In genomic region chr12:82593901-82594396, GRCh38 we compare ENCODE assay signal across 10 cellular contexts.
A peak's percentile ranks its signal among the peaks of the same experiment; 100 is the strongest.
DNase-seq lines count a peak whose midpoint lies in the region; ATAC-seq and TF ChIP-seq lines count a peak whose summit lies in the region.
"Had no signal": no experiment of that assay in that cellular context is flagged by ENCODE, and none has a peak within 500 bp of the region (broad histone marks: within the 10 kb centered on the region; RNA-seq: fewer than 3 reads in every experiment).

No MANE protein-coding gene starts in this region.

- H3K4me1 Mint-ChIP-seq in activated T-helper 2 cell treated with anti-CD3 and anti-CD28 coated beads, Interferon-gamma antibody, Interleukin-2, Interleukin-4, amounts not matched to agents 10 μg/mL and 5 μg/mL and 100 μg/mL, durations not matched to agents 14 hours and 24 hours and 36 hours (ENCODE audit: low read depth): no peaks in the 10 kb centered on the region
- H3K4me1 Mint-ChIP-seq: activated naive CD4-positive, alpha-beta T cell treated with anti-CD3 and anti-CD28 coated beads, Interleukin-2, amount 50 U/mL, for 24 hours had no signal

- H3K9me3 Mint-ChIP-seq in activated T-helper 2 cell treated with anti-CD3 and anti-CD28 coated beads, Interferon-gamma antibody, Interleukin-2, Interleukin-4, amounts not matched to agents 10 μg/mL and 5 μg/mL and 100 μg/mL, durations not matched to agents 14 hours and 24 hours and 36 hours: no peaks in the 10 kb centered on the region

- intact Hi-C loops in activated T-helper 2 cell treated with anti-CD3 and anti-CD28 coated beads, Interferon-gamma antibody, Interleukin-2, Interleukin-4, amounts not matched to agents 10 μg/mL and 5 μg/mL and 100 μg/mL, durations not matched to agents 14 hours and 24 hours and 36 hours (cut with micrococcal nuclease): no loop called here

- no peak overlapping the region for H2AFZ ChIP-seq in SU-DHL-6 (ENCODE audit: low read depth, low read length, severe bottlenecking)

- no peaks in the 10 kb centered on the region for H3K27me3 ChIP-seq in SU-DHL-6 (ENCODE audit: low read length)
- H3K27me3 ChIP-seq: SJSA1 had no signal

- no peaks in the 10 kb centered on the region for H3K36me3 Mint-ChIP-seq in activated T-helper 2 cell treated with anti-CD3 and anti-CD28 coated beads, Interferon-gamma antibody, Interleukin-2, Interleukin-4, amounts not matched to agents 10 μg/mL and 5 μg/mL and 100 μg/mL, durations not matched to agents 14 hours and 24 hours and 36 hours (ENCODE audit: low read depth)
- H3K36me3 Mint-ChIP-seq: activated naive CD4-positive, alpha-beta T cell treated with anti-CD3 and anti-CD28 coated beads, Interleukin-2, amount 50 U/mL, for 24 hours had no signal

- H3K4me2 ChIP-seq in SU-DHL-6 (ENCODE audit: low read depth, low read length, poor library complexity, severe bottlenecking): peak overlapping the region; percentile 1

- no peaks in the 10 kb centered on the region for H3K9me2 ChIP-seq in SU-DHL-6 (replicated peaks; ENCODE audit: insufficient read depth, low read length)

- DNase-seq in GM13977 (ENCODE audit: low spot score) (peak; percentile 8), ureter (ENCODE audit: low spot score) (no peak), foreskin fibroblast (no peak)
- DNase-seq in activated T-helper 2 cell treated with anti-CD3 and anti-CD28 coated beads, Interferon-gamma antibody, Interleukin-2, Interleukin-4, amounts not matched to agents 10 μg/mL and 5 μg/mL and 100 μg/mL, durations not matched to agents 14 hours and 24 hours and 36 hours (ENCODE audit: low spot score): no peak
- no peak for DNase-seq in activated CD4-positive, alpha-beta T cell treated with anti-CD3 and anti-CD28 coated beads, Interleukin-2, amount 50 U/mL, for 48 hours

- H3K9me3 ChIP-seq in SU-DHL-6 (ENCODE audit: insufficient read depth, low read length): no peaks in the 10 kb centered on the region

- H3K4me3 Mint-ChIP-seq in activated T-helper 2 cell treated with anti-CD3 and anti-CD28 coated beads, Interferon-gamma antibody, Interleukin-2, Interleukin-4, amounts not matched to agents 10 μg/mL and 5 μg/mL and 100 μg/mL, durations not matched to agents 14 hours and 24 hours and 36 hours (ENCODE audit: low read depth): no peak overlapping the region
- H3K4me3 Mint-ChIP-seq: activated naive CD4-positive, alpha-beta T cell treated with anti-CD3 and anti-CD28 coated beads, Interleukin-2, amount 50 U/mL, for 24 hours had no signal

- 0 out of 2 replicates have a peak overlapping the region, but pooled peaks have one; percentile 1 for H3K27ac ChIP-seq in SU-DHL-6 (ENCODE audit: low read depth, low read length)
- H3K27ac ChIP-seq: SJSA1 had no signal

- TF ChIP-seq CTCF in GM13977 (IDR thresholded peaks at IDR 0.05; ENCODE audit: extremely low read depth, insufficient read depth, missing control alignments): no peak
- no peak for TF ChIP-seq CTCF in SU-DHL-6 (IDR thresholded peaks at IDR 0.05; ENCODE audit: insufficient read depth, low read length, poor library complexity, severe bottlenecking)
- no peak for TF ChIP-seq CTCF in foreskin fibroblast (IDR thresholded peaks at IDR 0.05; ENCODE audit: low read depth, low read length)

- H3K36me3 ChIP-seq in SU-DHL-6 (ENCODE audit: low read length): no peaks in the 10 kb centered on the region
- H3K36me3 ChIP-seq: SJSA1 had no signal

- peak; percentile 96 for ATAC-seq in GM21381 (IDR thresholded peaks at IDR 0.05; ENCODE audit: unreplicated experiment)
- ATAC-seq in HG03139 (IDR thresholded peaks at IDR 0.05; ENCODE audit: unreplicated experiment): peak; percentile 95

- no peak overlapping the region for H3K9ac ChIP-seq in SU-DHL-6 (ENCODE audit: low read length)

- H3K27me3 Mint-ChIP-seq in activated T-helper 2 cell treated with anti-CD3 and anti-CD28 coated beads, Interferon-gamma antibody, Interleukin-2, Interleukin-4, amounts not matched to agents 10 μg/mL and 5 μg/mL and 100 μg/mL, durations not matched to agents 14 hours and 24 hours and 36 hours (ENCODE audit: low read depth): no peaks in the 10 kb centered on the region
- H3K27me3 Mint-ChIP-seq: activated naive CD4-positive, alpha-beta T cell treated with anti-CD3 and anti-CD28 coated beads, Interleukin-2, amount 50 U/mL, for 24 hours had no signal

- no peak overlapping the region for H3K27ac Mint-ChIP-seq in activated T-helper 2 cell treated with anti-CD3 and anti-CD28 coated beads, Interferon-gamma antibody, Interleukin-2, Interleukin-4, amounts not matched to agents 10 μg/mL and 5 μg/mL and 100 μg/mL, durations not matched to agents 14 hours and 24 hours and 36 hours
- H3K27ac Mint-ChIP-seq: activated naive CD4-positive, alpha-beta T cell treated with anti-CD3 and anti-CD28 coated beads, Interleukin-2, amount 50 U/mL, for 24 hours had no signal

- H3K79me2 ChIP-seq in SU-DHL-6 (ENCODE audit: insufficient read depth, low read length): no peaks in the 10 kb centered on the region

- no peaks in the 10 kb centered on the region for H3F3A ChIP-seq in SU-DHL-6 (ENCODE audit: insufficient read depth)

- H4K20me1 ChIP-seq in SU-DHL-6 (ENCODE audit: low read depth, low read length): no peaks in the 10 kb centered on the region

- in situ Hi-C loops in GM13977 (cut with MboI; ENCODE audit: low pct_unique_long_range_greater_than_20kb, low sequenced_read_pairs, unreplicated experiment): no loop called here

- no peak overlapping the region for H3K4me3 ChIP-seq in SU-DHL-6 (ENCODE audit: insufficient read depth, low read length, poor library complexity, severe bottlenecking)
- H3K4me3 ChIP-seq in foreskin fibroblast (ENCODE audit: low read depth in 1 of 2, low read length in 2 of 2): no peak overlapping the region
- H3K4me3 ChIP-seq: SJSA1 had no signal
